In genomic region chr6:34248198-34248726, GRCh38 we compare ENCODE assay signal across 8 cellular contexts. TPM values are rescaled to one million over a fixed set of nuclear protein-coding genes. Genes with fewer than 3 reads are reported as not detected.
DNase-seq lines count a peak whose midpoint lies in the region; ATAC-seq and TF ChIP-seq lines count a peak whose summit lies in the region.

No MANE protein-coding gene starts in this region.

- ATAC-seq in GM21528 (IDR thresholded peaks at IDR 0.05; ENCODE audit: low FRiP score, unreplicated experiment) = peak; percentile 20
- peak; percentile 1 to 6 for ATAC-seq in activated T-cell treated with anti-CD3 and anti-CD28 coated beads, Interleukin-2, amount 50 U/mL, for 4 hours

- H3K27me3 Mint-ChIP-seq in activated T-cell treated with anti-CD3 and anti-CD28 coated beads, Interleukin-2, amount 50 U/mL, for 4 hours (ENCODE audit: low read depth) = no peaks in the 10 kb centered on the region
- H3K27me3 Mint-ChIP-seq in nephron (ENCODE audit: low read depth) = no peaks in the 10 kb centered on the region

- H3K4me3 ChIP-seq in LNCaP clone FGC (ENCODE audit: low read depth, low read length) = peak overlapping the region; percentile 81
- peak overlapping the region; percentile 85 for H3K4me3 ChIP-seq in fibroblast of mammary gland (ENCODE audit: control insufficient read depth, low read depth, low read length)

- peaks cover 53% of the 10 kb centered on the region for H3K4me1 Mint-ChIP-seq in activated T-cell treated with anti-CD3 and anti-CD28 coated beads, Interleukin-2, amount 50 U/mL, for 4 hours (ENCODE audit: low read depth)
- H3K4me1 Mint-ChIP-seq in nephron = peaks cover 4% of the 10 kb centered on the region

- peak; percentile 73 for DNase-seq in ELR (ENCODE audit: low read depth)
- DNase-seq in LNCaP clone FGC (ENCODE audit: low read depth) = no peak
- DNase-seq in activated T-cell treated with anti-CD3 and anti-CD28 coated beads, Interleukin-2, amount 50 U/mL, for 4 hours = peak; percentile 28
- DNase-seq in fibroblast of mammary gland (ENCODE audit: low read depth) = peak; percentile 50
- no peak for DNase-seq in SHP77 (lab: John Stamatoyannopoulos, UW)
- DNase-seq in NCI-H2107 (lab: John Stamatoyannopoulos, UW) = no peak

- peaks cover 5% of the 10 kb centered on the region for H3K36me3 Mint-ChIP-seq in activated T-cell treated with anti-CD3 and anti-CD28 coated beads, Interleukin-2, amount 50 U/mL, for 4 hours (ENCODE audit: insufficient read depth)
- H3K36me3 Mint-ChIP-seq in nephron (ENCODE audit: low read depth) = peaks cover 8% of the 10 kb centered on the region

- H3K4me3 Mint-ChIP-seq in activated T-cell treated with anti-CD3 and anti-CD28 coated beads, Interleukin-2, amount 50 U/mL, for 4 hours = peak overlapping the region; percentile 87
- H3K4me3 Mint-ChIP-seq in nephron = peak overlapping the region; percentile 92

- peak overlapping the region in 2 of 3 experiments; percentile 35 to 61 for H3K27ac Mint-ChIP-seq in nephron

- no peak for TF ChIP-seq CTCF in LNCaP clone FGC (IDR thresholded peaks at IDR 0.05; ENCODE audit: control insufficient read depth, extremely low read depth, insufficient read depth)
- no peak for TF ChIP-seq CTCF in fibroblast of mammary gland (conservative IDR thresholded peaks at IDR 0.05; ENCODE audit: control insufficient read depth, insufficient read depth, low read depth, low read length)
- no peak for TF ChIP-seq CTCF in nephron (IDR thresholded peaks at IDR 0.05; ENCODE audit: unreplicated experiment in 3 of 3)

- H3K9me3 Mint-ChIP-seq in activated T-cell treated with anti-CD3 and anti-CD28 coated beads, Interleukin-2, amount 50 U/mL, for 4 hours = no peaks in the 10 kb centered on the region
- H3K9me3 Mint-ChIP-seq in nephron = no peaks in the 10 kb centered on the region

RNA-seq across cellular contexts. Expression of gene SMIM29, which starts 0.5 kb away (rescaled TPM):
- total RNA-seq in activated T-cell treated with anti-CD3 and anti-CD28 coated beads, Interleukin-2, amount 50 U/mL, for 4 hours = 10 to 100 TPM; 12.3 to 14.9 (median 13.0) TPM

RNA-seq across cellular contexts. Expression of gene HMGA1, which starts 11.6 kb away (rescaled TPM):
- 100 to 1,000 TPM; 646 to 976 (median 781) TPM for total RNA-seq in activated T-cell treated with anti-CD3 and anti-CD28 coated beads, Interleukin-2, amount 50 U/mL, for 4 hours

Comparison
In these comparisons a context has a peak if more than half of its experiments do, and no peak if none do; other contexts are left out.
1. DNase-seq: peak in ELR (single experiment), activated T-cell treated with anti-CD3 and anti-CD28 coated beads, Interleukin-2, amount 50 U/mL, for 4 hours (single experiment) and fibroblast of mammary gland (single experiment); none in LNCaP clone FGC (single experiment), SHP77 (0 of 2) and NCI-H2107 (single experiment).